8 cellular contexts compared by ENCODE assay signal in the genomic region with DNA sequence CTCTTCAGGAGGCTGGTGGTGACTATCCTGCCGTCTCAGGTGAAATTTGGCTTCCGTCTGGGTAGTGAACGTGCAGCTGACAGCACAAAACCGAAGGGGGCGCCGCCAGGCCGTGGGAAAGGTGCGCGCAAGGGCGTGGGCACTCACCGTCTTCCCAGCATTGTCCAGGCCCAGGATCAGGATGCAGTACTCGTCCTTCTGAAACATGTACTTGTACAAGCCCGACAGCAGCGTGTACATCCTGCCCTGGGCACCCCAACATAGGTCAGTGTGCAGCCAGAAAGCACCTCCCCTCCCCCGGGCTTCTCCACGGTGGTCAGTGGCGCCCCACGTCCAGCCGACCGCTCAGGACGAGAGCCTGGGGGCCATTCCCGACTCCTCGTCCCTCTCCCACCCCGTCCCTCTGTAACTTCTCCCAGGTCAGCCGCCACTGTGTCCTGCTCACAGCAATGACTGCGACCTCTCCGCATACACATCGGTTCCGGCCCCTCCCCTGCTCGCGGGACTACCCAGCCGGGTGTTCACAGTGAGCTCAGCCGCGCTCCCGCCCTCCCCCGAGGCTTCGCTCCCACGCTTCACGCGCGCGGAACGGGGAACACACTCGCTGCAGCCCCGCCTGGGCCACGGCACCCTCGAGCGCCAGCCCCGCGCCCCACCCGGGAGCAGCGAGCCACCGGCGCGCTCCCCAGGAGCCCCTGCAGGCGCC. TPM values are rescaled to one million over a fixed set of nuclear protein-coding genes. Genes with fewer than 3 reads are reported as not detected.
DNase-seq lines count a peak whose midpoint lies in the region; FAIRE-seq and TF ChIP-seq lines count a peak whose summit lies in the region.

No MANE protein-coding gene starts in this region.

- H3K23ac ChIP-seq in mesendoderm (ENCODE audit: low read length): peak overlapping the region; percentile 89

- peak overlapping the region; percentile 46; the same call in 1 of the 2 replicates for H3K27ac ChIP-seq in MM.1S (ENCODE audit: low read length)
- peak overlapping the region; percentile 60 for H3K27ac ChIP-seq in ectodermal cell (ENCODE audit: insufficient read depth, low read depth, low read length, poor library complexity, severe bottlenecking)
- no peak overlapping the region for H3K27ac ChIP-seq in mesendoderm (ENCODE audit: low read depth, low read length)
- peak overlapping the region; percentile 67 for H3K27ac ChIP-seq in stomach smooth muscle (ENCODE audit: low read length)

- peaks cover 14% of the 10 kb centered on the region for H3K4me1 ChIP-seq in MM.1S (ENCODE audit: low read length)
- peaks cover 5% of the 10 kb centered on the region for H3K4me1 ChIP-seq in ectodermal cell (ENCODE audit: control insufficient read depth, insufficient read depth, low read length)
- no peaks in the 10 kb centered on the region for H3K4me1 ChIP-seq in mesendoderm (ENCODE audit: control insufficient read depth, low read depth, low read length)
- H3K4me1 ChIP-seq in stomach smooth muscle (ENCODE audit: control insufficient read depth, insufficient read depth, low read length): peaks cover 29% of the 10 kb centered on the region

- no peak overlapping the region for H2AK5ac ChIP-seq in mesendoderm (ENCODE audit: low read length)

- FAIRE-seq in H54 (lab: Jason Lieb, UNC): no peak

- no peaks in the 10 kb centered on the region for H3K9me3 Mint-ChIP-seq in activated CD4-positive, alpha-beta T cell treated with anti-CD3 and anti-CD28 coated beads, Interleukin-2, amount 10 ng/mL, durations not matched to agents 24 days and 14 days

- H3K36me3 Mint-ChIP-seq in activated CD4-positive, alpha-beta T cell treated with anti-CD3 and anti-CD28 coated beads, Interleukin-2, amount 10 ng/mL, durations not matched to agents 24 days and 14 days (ENCODE audit: low read depth): peaks cover 50% of the 10 kb centered on the region

- no peak overlapping the region for H2BK120ac ChIP-seq in mesendoderm (ENCODE audit: low read depth, low read length)

- H2BK15ac ChIP-seq in mesendoderm (replicated peaks; ENCODE audit: low read depth): no peak overlapping the region

- H4K5ac ChIP-seq in mesendoderm (ENCODE audit: low read length): no peak overlapping the region

- H3K36me3 ChIP-seq in MM.1S (replicated peaks; ENCODE audit: insufficient read depth, low read length): peaks cover 6% of the 10 kb centered on the region
- H3K36me3 ChIP-seq in ectodermal cell (ENCODE audit: control insufficient read depth, insufficient read depth, low read length): peaks cover 22% of the 10 kb centered on the region
- peaks cover 6% of the 10 kb centered on the region for H3K36me3 ChIP-seq in mesendoderm (ENCODE audit: control insufficient read depth, insufficient read depth, low read length)
- H3K36me3 ChIP-seq in stomach smooth muscle (ENCODE audit: control insufficient read depth in 2 of 2, insufficient read depth in 2 of 2, low read length in 2 of 2): peaks cover 11 to 27% of the 10 kb centered on the region in 2 donors

- no peaks in the 10 kb centered on the region for H3K9me2 ChIP-seq in MM.1S (replicated peaks; ENCODE audit: insufficient read depth, low read length)

- H3K4me3 Mint-ChIP-seq in activated CD4-positive, alpha-beta T cell treated with anti-CD3 and anti-CD28 coated beads, Interleukin-2, amount 10 ng/mL, durations not matched to agents 24 days and 14 days: peak overlapping the region; percentile 95

- H3K4me3 ChIP-seq in MM.1S (ENCODE audit: low read length) (peak overlapping the region; percentile 97), ectodermal cell (ENCODE audit: insufficient read depth, low read depth, low read length) (peak overlapping the region; percentile 95), mesendoderm (ENCODE audit: low read length) (peak overlapping the region; percentile 80), stomach smooth muscle (ENCODE audit: low read length in 2 of 2) (peak overlapping the region; percentile 61 to 83)

- peaks cover 74% of the 10 kb centered on the region for H3K79me2 ChIP-seq in MM.1S (ENCODE audit: low read length)
- peaks cover 28% of the 10 kb centered on the region for H3K79me2 ChIP-seq in mesendoderm (ENCODE audit: control insufficient read depth, insufficient read depth, low read length)

- DNase-seq in ELR (ENCODE audit: low read depth): peak; percentile 71
- peak; percentile 62 for DNase-seq in H54 (ENCODE audit: insufficient read length, low spot score)
- DNase-seq in MM.1S: peak; percentile 72
- DNase-seq in activated CD4-positive, alpha-beta T cell treated with anti-CD3 and anti-CD28 coated beads, Interleukin-2, amount 10 ng/mL, durations not matched to agents 24 days and 14 days: peak; percentile 89
- DNase-seq in mesendoderm: peak; percentile 37
- DNase-seq in T1000 (lab: John Stamatoyannopoulos, UW): no peak

- H3K9me3 ChIP-seq in MM.1S (replicated peaks; ENCODE audit: insufficient read depth, low read length) (no peaks in the 10 kb centered on the region), ectodermal cell (ENCODE audit: control insufficient read depth, low read length) (no peaks in the 10 kb centered on the region), stomach smooth muscle (ENCODE audit: control insufficient read depth in 2 of 2, low read length in 2 of 2) (no peaks in the 10 kb centered on the region)

- intact Hi-C loops in activated CD4-positive, alpha-beta T cell treated with anti-CD3 and anti-CD28 coated beads, Interleukin-2, amount 10 ng/mL, durations not matched to agents 24 days and 14 days (cut with micrococcal nuclease): loop anchor here (1.0 to 5.0 kb wide), 8 partner anchors 23 to 355 kb away; partner anchors contain the start of genes PTK6, RTEL1, TCEA2 and UCKL1

- peaks cover 18% of the 10 kb centered on the region for H3K79me1 ChIP-seq in mesendoderm (ENCODE audit: low read length)

- no peaks in the 10 kb centered on the region for H3K27me3 Mint-ChIP-seq in activated CD4-positive, alpha-beta T cell treated with anti-CD3 and anti-CD28 coated beads, Interleukin-2, amount 10 ng/mL, durations not matched to agents 24 days and 14 days

- peak overlapping the region; percentile 96 for H3K56ac ChIP-seq in mesendoderm (ENCODE audit: low read length)

- peak overlapping the region; percentile 84 for H3K27ac Mint-ChIP-seq in activated CD4-positive, alpha-beta T cell treated with anti-CD3 and anti-CD28 coated beads, Interleukin-2, amount 10 ng/mL, durations not matched to agents 24 days and 14 days

- H3K4me1 Mint-ChIP-seq in activated CD4-positive, alpha-beta T cell treated with anti-CD3 and anti-CD28 coated beads, Interleukin-2, amount 10 ng/mL, durations not matched to agents 24 days and 14 days: peaks cover 27% of the 10 kb centered on the region

- H3K4ac ChIP-seq in mesendoderm (ENCODE audit: low read depth, low read length): no peak overlapping the region

- peak; percentile 88 for TF ChIP-seq CTCF in MM.1S (IDR thresholded peaks at IDR 0.05; ENCODE audit: low read length)

- H2AFZ ChIP-seq in MM.1S (ENCODE audit: low read length): peak overlapping the region; percentile 69

- 0 out of 2 replicates have a peak, but pooled peaks cover 9% of the 10 kb centered on the region for H3F3A ChIP-seq in MM.1S (ENCODE audit: insufficient read depth, low read length)

- H4K20me1 ChIP-seq in MM.1S (ENCODE audit: insufficient read depth, low read length): peaks cover 4% of the 10 kb centered on the region; the same call in 1 of the 2 replicates

- peak overlapping the region; percentile 24 for H3K18ac ChIP-seq in mesendoderm (ENCODE audit: low read length)

- peak; percentile 15; the same call in 1 of the 2 replicates for TF ChIP-seq POLR2A in H54 (IDR thresholded peaks at IDR 0.05; ENCODE audit: low read depth, low read length)

- H4K8ac ChIP-seq in mesendoderm (ENCODE audit: low read depth, low read length): peak overlapping the region; percentile 93

- peak overlapping the region; percentile 83 for H3K9ac ChIP-seq in MM.1S (ENCODE audit: low read length)
- peak overlapping the region; percentile 82 for H3K9ac ChIP-seq in mesendoderm (ENCODE audit: low read length)
- peak overlapping the region; percentile 80 to 85 for H3K9ac ChIP-seq in stomach smooth muscle (ENCODE audit: low read length in 2 of 2)

- H3K4me2 ChIP-seq in MM.1S (ENCODE audit: low read depth, low read length): peak overlapping the region; percentile 88
- peak overlapping the region; percentile 95 for H3K4me2 ChIP-seq in mesendoderm (ENCODE audit: low read length)

- 8 to 9% methylated on average over 56 of the region's 56 CpGs for WGBS in ectodermal cell, 2 experiments
- whole genome bisulfite sequencing in mesendoderm (ENCODE audit: extremely low coverage, insufficient coverage, low lambda C conversion rate): no CpG with 5 or more reads among the region's 56 CpGs

- no peak overlapping the region for H2BK5ac ChIP-seq in mesendoderm (ENCODE audit: low read length)

- H3K27me3 ChIP-seq in MM.1S (replicated peaks; ENCODE audit: insufficient read depth, low read length) (no peaks in the 10 kb centered on the region), ectodermal cell (ENCODE audit: control insufficient read depth, insufficient read depth, low read length, poor library complexity, severe bottlenecking) (no peaks in the 10 kb centered on the region), mesendoderm (ENCODE audit: insufficient read depth, low read length, poor library complexity) (no peaks in the 10 kb centered on the region), stomach smooth muscle (ENCODE audit: control insufficient read depth in 1 of 2, insufficient read depth in 2 of 2, low read length in 2 of 2) (no peaks in the 10 kb centered on the region)

RNA-seq across cellular contexts. Expression of gene ARFRP1, which starts 0.8 kb away (rescaled TPM):
- 63.4 and 70.4 TPM in 2 replicates for total RNA-seq in activated CD4-positive, alpha-beta T cell treated with anti-CD3 and anti-CD28 coated beads, Interleukin-2, amount 10 ng/mL, durations not matched to agents 24 days and 14 days
- polyA plus RNA-seq in ectodermal cell (2013, experiment 1 of 4): 21.7 TPM
- 27.9 TPM for polyA plus RNA-seq in ectodermal cell (2013, experiment 2 of 4)
- 19.3 TPM for polyA plus RNA-seq in ectodermal cell (2013, experiment 3 of 4)
- 20.9 TPM for polyA plus RNA-seq in ectodermal cell (2013, experiment 4 of 4)
- polyA plus RNA-seq in mesendoderm (2013, experiment 1 of 2): 6.7 TPM
- 7.2 TPM for polyA plus RNA-seq in mesendoderm (2013, experiment 2 of 2)

RNA-seq across cellular contexts. Expression of gene ZGPAT, which starts 0.8 kb away (rescaled TPM):
- 37.3 and 38.1 TPM in 2 replicates for total RNA-seq in activated CD4-positive, alpha-beta T cell treated with anti-CD3 and anti-CD28 coated beads, Interleukin-2, amount 10 ng/mL, durations not matched to agents 24 days and 14 days
- 33.0 TPM for polyA plus RNA-seq in ectodermal cell (2013, experiment 1 of 4)
- polyA plus RNA-seq in ectodermal cell (2013, experiment 2 of 4): 27.2 TPM
- polyA plus RNA-seq in ectodermal cell (2013, experiment 3 of 4): 23.8 TPM
- polyA plus RNA-seq in ectodermal cell (2013, experiment 4 of 4): 24.1 TPM
- 12.3 TPM for polyA plus RNA-seq in mesendoderm (2013, experiment 1 of 2)
- 12.2 TPM for polyA plus RNA-seq in mesendoderm (2013, experiment 2 of 2)

RNA-seq across cellular contexts. Expression of gene TNFRSF6B, which starts 10.6 kb away (rescaled TPM):
- not detected in 2 replicates for total RNA-seq in activated CD4-positive, alpha-beta T cell treated with anti-CD3 and anti-CD28 coated beads, Interleukin-2, amount 10 ng/mL, durations not matched to agents 24 days and 14 days
- polyA plus RNA-seq in ectodermal cell (2013, experiment 1 of 4): 3.2 TPM
- polyA plus RNA-seq in ectodermal cell (2013, experiment 2 of 4): 0.53 TPM
- polyA plus RNA-seq in ectodermal cell (2013, experiment 3 of 4): 0.59 TPM
- 2.2 TPM for polyA plus RNA-seq in ectodermal cell (2013, experiment 4 of 4)
- 0.69 TPM for polyA plus RNA-seq in mesendoderm (2013, experiment 1 of 2)
- polyA plus RNA-seq in mesendoderm (2013, experiment 2 of 2): 0.43 TPM

RNA-seq across cellular contexts. Expression of gene LIME1, which starts 29.5 kb away (rescaled TPM):
- total RNA-seq in activated CD4-positive, alpha-beta T cell treated with anti-CD3 and anti-CD28 coated beads, Interleukin-2, amount 10 ng/mL, durations not matched to agents 24 days and 14 days: 10.1 and 12.2 TPM in 2 replicates
- polyA plus RNA-seq in ectodermal cell (2013, experiment 1 of 4): 8.8 TPM
- polyA plus RNA-seq in ectodermal cell (2013, experiment 2 of 4): 9.6 TPM
- 9.3 TPM for polyA plus RNA-seq in ectodermal cell (2013, experiment 3 of 4)
- polyA plus RNA-seq in ectodermal cell (2013, experiment 4 of 4): 11.1 TPM
- polyA plus RNA-seq in mesendoderm (2013, experiment 1 of 2): 1.0 TPM
- 1.1 TPM for polyA plus RNA-seq in mesendoderm (2013, experiment 2 of 2)

RNA-seq across cellular contexts. Expression of gene SLC2A4RG, which starts 32.6 kb away (rescaled TPM):
- total RNA-seq in activated CD4-positive, alpha-beta T cell treated with anti-CD3 and anti-CD28 coated beads, Interleukin-2, amount 10 ng/mL, durations not matched to agents 24 days and 14 days: 41.0 and 43.6 TPM in 2 replicates
- 73.7 TPM for polyA plus RNA-seq in ectodermal cell (2013, experiment 1 of 4)
- 53.8 TPM for polyA plus RNA-seq in ectodermal cell (2013, experiment 2 of 4)
- 78.4 TPM for polyA plus RNA-seq in ectodermal cell (2013, experiment 3 of 4)
- 77.3 TPM for polyA plus RNA-seq in ectodermal cell (2013, experiment 4 of 4)
- polyA plus RNA-seq in mesendoderm (2013, experiment 1 of 2): 23.0 TPM
- polyA plus RNA-seq in mesendoderm (2013, experiment 2 of 2): 23.0 TPM
